In the genomic region with DNA sequence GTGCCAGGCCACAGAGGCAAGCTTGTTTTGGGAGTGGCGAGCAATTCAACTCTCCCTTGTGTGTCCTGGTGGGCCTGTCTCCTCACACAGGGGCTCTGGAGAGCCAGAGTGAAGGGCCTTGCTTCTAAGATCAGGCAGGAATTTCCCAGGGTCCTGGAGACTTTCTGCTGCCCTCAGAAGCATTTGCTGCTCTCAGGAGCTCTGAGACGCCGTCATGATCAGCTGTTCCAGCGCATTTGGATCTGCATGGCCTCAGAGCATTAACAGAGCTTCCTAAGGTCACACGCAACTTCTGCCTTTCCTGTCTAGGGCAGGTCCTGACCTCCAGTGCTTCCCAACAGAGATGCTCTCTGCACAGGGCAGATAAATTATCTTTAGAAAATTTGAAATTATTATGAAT, we compare ENCODE assay signal across 4 cellular contexts. TPM values are rescaled to one million over a fixed set of nuclear protein-coding genes. Genes with fewer than 3 reads are reported as not detected.
"Had no signal": no experiment of that assay in that cellular context is flagged by ENCODE, and none has a peak within 500 bp of the region (broad histone marks: within the 10 kb centered on the region; RNA-seq: fewer than 3 reads in every experiment).

No MANE protein-coding gene starts in this region.

- DNase-seq: GDM1, GF-D8 had no signal

- H3K4me3 ChIP-seq: GM12878 had no signal

- ATAC-seq: GM12878 had no signal

RNA-seq across cellular contexts. Expression of a gene that starts 52.2 kb away (rescaled TPM):
- total RNA-seq: G401, GM12878 had no signal
